Comparison of ENCODE assay signal across 8 cellular contexts in the genomic region with DNA sequence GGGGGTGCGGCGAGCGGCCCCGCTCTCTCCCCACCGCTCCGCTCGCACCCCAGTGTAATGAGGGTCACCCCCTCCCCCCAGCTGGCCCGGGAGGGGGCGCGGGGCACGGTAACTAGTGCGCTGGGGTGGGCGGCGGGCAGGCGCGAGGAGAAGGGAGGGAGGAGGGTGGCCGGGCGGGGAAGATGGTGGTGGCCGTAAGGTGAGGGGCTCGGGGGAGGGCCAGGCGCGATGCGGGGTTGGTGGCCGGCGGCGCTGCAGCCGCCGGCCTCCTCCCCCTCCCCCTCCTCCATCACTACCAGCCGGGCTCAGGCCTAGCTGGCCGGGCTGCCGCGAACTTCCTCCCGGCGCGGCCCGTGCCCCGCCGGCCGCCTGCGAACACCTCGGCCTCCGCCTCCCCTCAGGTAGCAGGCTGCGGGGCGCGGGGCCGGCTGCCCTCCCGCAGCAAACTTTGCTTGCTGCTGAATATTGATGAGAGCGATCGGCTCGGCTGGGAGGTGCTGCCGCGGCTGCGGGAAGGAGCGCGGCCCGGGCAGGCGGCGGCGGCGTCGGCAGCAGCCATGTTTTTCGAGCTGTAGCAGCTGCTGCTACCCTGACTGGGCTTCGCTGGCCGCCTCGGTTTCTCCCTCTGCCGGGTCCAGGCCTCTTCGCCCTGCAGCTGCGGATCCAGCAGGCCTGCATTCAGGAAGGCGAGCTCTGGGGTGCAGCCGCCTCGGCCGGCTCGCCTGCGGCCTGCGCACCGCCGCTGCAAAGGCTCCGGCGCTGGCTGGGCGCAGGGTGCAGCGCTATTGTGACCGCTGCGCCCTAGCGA. TPM values are rescaled to one million over a fixed set of nuclear protein-coding genes. Genes with fewer than 3 reads are reported as not detected.
DNase-seq lines count a peak whose midpoint lies in the region; ATAC-seq and TF ChIP-seq lines count a peak whose summit lies in the region.

No MANE protein-coding gene starts in this region.

- DNase-seq in GM23338 (ENCODE audit: low spot score), result peak; percentile 81
- DNase-seq in LoVo (ENCODE audit: low spot score), result peak; percentile 40
- peak; percentile 41 for DNase-seq in activated CD4-positive, alpha-beta T cell treated with anti-CD3 and anti-CD28 coated beads, Interleukin-2, amount 50 U/mL, for 1 hour
- peak in 2 of 3 donors; percentile 20 to 27 for DNase-seq in effector memory CD4-positive, alpha-beta T cell
- peak; percentile 92 for DNase-seq in mesendoderm
- no peak for DNase-seq in NCI-H1436 treated with DMSO at 0.1 percent for 48 hours (lab: John Stamatoyannopoulos, UW)

- no peak overlapping the region for H2BK15ac ChIP-seq in mesendoderm (replicated peaks; ENCODE audit: low read depth)

- H3K4me2 ChIP-seq in GM23338 (peak overlapping the region; percentile 97), mesendoderm (ENCODE audit: low read length) (peak overlapping the region; percentile 87)

- peaks cover 17% of the 10 kb centered on the region for H3K27me3 Mint-ChIP-seq in GM23338 (ENCODE audit: insufficient read depth, low read depth, poor library complexity)
- no peaks in the 10 kb centered on the region for H3K27me3 Mint-ChIP-seq in stimulated activated memory B cell treated with anti-CD40 and anti-IgM and Interleukin-4, amounts not matched to agents 10 μg/mL and 1 μg/mL and 100 μg/mL, for 72 hours

- H3K9me3 Mint-ChIP-seq in GM23338, result no peaks in the 10 kb centered on the region; the same call in 2 of the 3 replicates
- H3K9me3 Mint-ChIP-seq in stimulated activated memory B cell treated with anti-CD40 and anti-IgM and Interleukin-4, amounts not matched to agents 10 μg/mL and 1 μg/mL and 100 μg/mL, for 72 hours, result no peaks in the 10 kb centered on the region

- H3K4me3 ChIP-seq in GM08714 (ENCODE audit: low read length) (peak overlapping the region; percentile 83), GM23338 (peak overlapping the region; percentile 94), mesendoderm (ENCODE audit: low read length) (peak overlapping the region; percentile 91)
- H3K4me3 ChIP-seq in effector memory CD4-positive, alpha-beta T cell (ENCODE audit: insufficient read depth, low read depth, low read length, poor library complexity, severe bottlenecking), result peak overlapping the region; percentile 67

- peaks cover 30% of the 10 kb centered on the region for H3K36me3 ChIP-seq in GM23338 (ENCODE audit: insufficient read depth)
- peaks cover 16% of the 10 kb centered on the region for H3K36me3 ChIP-seq in effector memory CD4-positive, alpha-beta T cell (ENCODE audit: control insufficient read depth, insufficient read depth, low read length)
- H3K36me3 ChIP-seq in mesendoderm (ENCODE audit: control insufficient read depth, insufficient read depth, low read length), result peaks cover 7% of the 10 kb centered on the region

- H3K4me1 Mint-ChIP-seq in GM23338, result peaks cover 43% of the 10 kb centered on the region
- H3K4me1 Mint-ChIP-seq in stimulated activated memory B cell treated with anti-CD40 and anti-IgM and Interleukin-4, amounts not matched to agents 10 μg/mL and 1 μg/mL and 100 μg/mL, for 72 hours, result peaks cover 38% of the 10 kb centered on the region

- peak overlapping the region; percentile 100 for H3K56ac ChIP-seq in mesendoderm (ENCODE audit: low read length)

- WGBS in mesendoderm (ENCODE audit: extremely low coverage, insufficient coverage, low lambda C conversion rate), result no CpG with 5 or more reads among the region's 84 CpGs

- peaks cover 63% of the 10 kb centered on the region for H3K79me2 ChIP-seq in GM23338 (replicated peaks; ENCODE audit: insufficient read depth)
- peaks cover 46% of the 10 kb centered on the region for H3K79me2 ChIP-seq in mesendoderm (ENCODE audit: control insufficient read depth, insufficient read depth, low read length)

- H3K27ac ChIP-seq in GM23338 (ENCODE audit: low read depth), result peak overlapping the region; percentile 97
- H3K27ac ChIP-seq in effector memory CD4-positive, alpha-beta T cell (ENCODE audit: insufficient read depth, low read length, poor library complexity, severe bottlenecking), result peak overlapping the region; percentile 79
- peak overlapping the region; percentile 99 for H3K27ac ChIP-seq in mesendoderm (ENCODE audit: low read depth, low read length)

- no peaks in the 10 kb centered on the region for H3K27me3 ChIP-seq in GM23338 (ENCODE audit: insufficient read depth)
- H3K27me3 ChIP-seq in effector memory CD4-positive, alpha-beta T cell (replicated peaks; ENCODE audit: control insufficient read depth, insufficient read depth, low read length, poor library complexity, severe bottlenecking), result no peaks in the 10 kb centered on the region
- no peaks in the 10 kb centered on the region for H3K27me3 ChIP-seq in mesendoderm (ENCODE audit: insufficient read depth, low read length, poor library complexity)

- ATAC-seq in GM23338, result peak; percentile 14
- peak; percentile 50 for ATAC-seq in stimulated activated memory B cell treated with anti-CD40 and anti-IgM and Interleukin-4, amounts not matched to agents 10 μg/mL and 1 μg/mL and 100 μg/mL, for 72 hours

- no peak overlapping the region for H2BK120ac ChIP-seq in mesendoderm (ENCODE audit: low read depth, low read length)

- H3K79me1 ChIP-seq in mesendoderm (ENCODE audit: low read length), result peaks cover 11% of the 10 kb centered on the region

- H3K27ac Mint-ChIP-seq in GM23338, result peak overlapping the region; percentile 97
- H3K27ac Mint-ChIP-seq in stimulated activated memory B cell treated with anti-CD40 and anti-IgM and Interleukin-4, amounts not matched to agents 10 μg/mL and 1 μg/mL and 100 μg/mL, for 72 hours, result peak overlapping the region; percentile 91

- no peak overlapping the region for H4K5ac ChIP-seq in mesendoderm (ENCODE audit: low read length)

- H3K4me3 Mint-ChIP-seq in GM23338, result peak overlapping the region; percentile 90
- peak overlapping the region; percentile 88 for H3K4me3 Mint-ChIP-seq in stimulated activated memory B cell treated with anti-CD40 and anti-IgM and Interleukin-4, amounts not matched to agents 10 μg/mL and 1 μg/mL and 100 μg/mL, for 72 hours

- H2AFZ ChIP-seq in GM23338, result no peak overlapping the region

- H3K36me3 Mint-ChIP-seq in GM23338 (ENCODE audit: low read depth), result peaks cover 49% of the 10 kb centered on the region
- peaks cover 22% of the 10 kb centered on the region for H3K36me3 Mint-ChIP-seq in stimulated activated memory B cell treated with anti-CD40 and anti-IgM and Interleukin-4, amounts not matched to agents 10 μg/mL and 1 μg/mL and 100 μg/mL, for 72 hours

- H2BK5ac ChIP-seq in mesendoderm (ENCODE audit: low read length), result peak overlapping the region; percentile 84

- peak overlapping the region; percentile 98 for H3K4ac ChIP-seq in mesendoderm (ENCODE audit: low read depth, low read length)

- peak overlapping the region; percentile 79 for H4K8ac ChIP-seq in mesendoderm (ENCODE audit: low read depth, low read length)

- H3F3A ChIP-seq in GM23338 (replicated peaks; ENCODE audit: low read depth), result peaks cover 16% of the 10 kb centered on the region; the same call in 1 of the 2 replicates

- H2AK5ac ChIP-seq in mesendoderm (ENCODE audit: low read length), result no peak overlapping the region

- H3K9me2 ChIP-seq in GM23338 (ENCODE audit: insufficient read depth), result no peaks in the 10 kb centered on the region; the same call in 1 of the 2 replicates

- peaks cover 41% of the 10 kb centered on the region for H3K4me1 ChIP-seq in GM23338 (ENCODE audit: insufficient read depth)
- H3K4me1 ChIP-seq in effector memory CD4-positive, alpha-beta T cell (ENCODE audit: control insufficient read depth, insufficient read depth, low read length, poor library complexity, severe bottlenecking), result peaks cover 44% of the 10 kb centered on the region
- peaks cover 22% of the 10 kb centered on the region for H3K4me1 ChIP-seq in mesendoderm (ENCODE audit: control insufficient read depth, low read depth, low read length)

- peak overlapping the region; percentile 94 for H3K23ac ChIP-seq in mesendoderm (ENCODE audit: low read length)

- peak overlapping the region; percentile 97 for H3K18ac ChIP-seq in mesendoderm (ENCODE audit: low read length)

- no peaks in the 10 kb centered on the region for H3K9me3 ChIP-seq in effector memory CD4-positive, alpha-beta T cell (ENCODE audit: control insufficient read depth, low read length)

- no peak for TF ChIP-seq CTCF in GM23338 (conservative IDR thresholded peaks at IDR 0.05; ENCODE audit: low read depth in 2 of 2)

- H3K9ac ChIP-seq in mesendoderm (ENCODE audit: low read length), result peak overlapping the region; percentile 99

- peaks cover 37% of the 10 kb centered on the region for H4K20me1 ChIP-seq in GM23338 (replicated peaks; ENCODE audit: insufficient read depth)

TF ChIP-seq in GM23338, 12 proteins besides CTCF, POLR2A, EP300 and RAD21:
- TF ChIP-seq POLR2AphosphoS5 (IDR thresholded peaks at IDR 0.05; ENCODE audit: low read depth), result peak; percentile 45
- TF ChIP-seq ZNF114 (CRISPR knock-in tag; IDR thresholded peaks at IDR 0.05), result no peak
TF ChIP-seq in GM23338: peak in this region for 1.

RNA-seq across cellular contexts. Expression of a gene that starts 0.5 kb away (rescaled TPM):
- total RNA-seq in GM23338 (2014; rRNA removed; shearing (Covaris generic)), result 85.9 and 106 TPM in 2 replicates
- 82.5 and 96.4 TPM in 2 replicates for polyA plus RNA-seq in GM23338 (2016; fragmentation: Nextera tagmentation; extraction: Ambion mirVana)
- polyA plus RNA-seq in mesendoderm (2013, experiment 1 of 2), result 38.2 TPM
- 38.5 TPM for polyA plus RNA-seq in mesendoderm (2013, experiment 2 of 2)

RNA-seq across cellular contexts. Expression of a gene that starts 47.3 kb away (rescaled TPM):
- total RNA-seq in GM23338 (2014; rRNA removed; shearing (Covaris generic)), result 145 and 150 TPM in 2 replicates
- polyA plus RNA-seq in GM23338 (2016; fragmentation: Nextera tagmentation; extraction: Ambion mirVana), result 40.3 and 43.4 TPM in 2 replicates
- 28.8 TPM for polyA plus RNA-seq in mesendoderm (2013, experiment 1 of 2)
- polyA plus RNA-seq in mesendoderm (2013, experiment 2 of 2), result 30.0 TPM
